ENCODE assay signal across 1 cellular context in genomic region chr13:51764184-51765141, GRCh38.
TF ChIP-seq lines count a peak whose summit lies in the region.

No MANE protein-coding gene starts in this region.

TF ChIP-seq in GM12878, 131 proteins besides CTCF, POLR2A, EP300 and RAD21 (continued from another document):
- no peak for TF ChIP-seq BCLAF1 (IDR thresholded peaks at IDR 0.05)
- peak; percentile 17 for TF ChIP-seq MEF2B (IDR thresholded peaks at IDR 0.05; ENCODE audit: partially characterized antibody, poor library complexity, severe bottlenecking)
- no peak for TF ChIP-seq FOXK2 (IDR thresholded peaks at IDR 0.05)
- no peak for TF ChIP-seq REST (IDR thresholded peaks at IDR 0.05; ENCODE audit: low read depth, low read length)
- TF ChIP-seq, protein P1, sequence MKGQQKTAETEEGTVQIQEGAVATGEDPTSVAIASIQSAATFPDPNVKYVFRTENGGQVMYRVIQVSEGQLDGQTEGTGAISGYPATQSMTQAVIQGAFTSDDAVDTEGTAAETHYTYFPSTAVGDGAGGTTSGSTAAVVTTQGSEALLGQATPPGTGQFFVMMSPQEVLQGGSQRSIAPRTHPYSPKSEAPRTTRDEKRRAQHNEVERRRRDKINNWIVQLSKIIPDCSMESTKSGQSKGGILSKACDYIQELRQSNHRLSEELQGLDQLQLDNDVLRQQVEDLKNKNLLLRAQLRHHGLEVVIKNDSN (IDR thresholded peaks at IDR 0.05; ENCODE audit: borderline replicate concordance, extremely low read length, insufficient read depth, low read depth, low read length) = no peak
- no peak for TF ChIP-seq TCF3 (IDR thresholded peaks at IDR 0.05; ENCODE audit: borderline replicate concordance, insufficient read depth, low read depth, low read length)
- TF ChIP-seq HDAC2 (IDR thresholded peaks at IDR 0.05) = no peak
- TF ChIP-seq CHD1 (IDR thresholded peaks at IDR 0.05; ENCODE audit: low read depth, low read length) = no peak
- TF ChIP-seq NR2C1 (IDR thresholded peaks at IDR 0.05) = no peak
- peak; percentile 78 for TF ChIP-seq POLR2AphosphoS5 (IDR thresholded peaks at IDR 0.05; ENCODE audit: low read length)
- TF ChIP-seq RUNX3 (IDR thresholded peaks at IDR 0.05; ENCODE audit: low read length) = peak; percentile 47
- no peak for TF ChIP-seq ZNF24 (IDR thresholded peaks at IDR 0.05)
- TF ChIP-seq MTA3 (IDR thresholded peaks at IDR 0.05; ENCODE audit: borderline replicate concordance, low read length) = no peak; the same call in 1 of the 2 replicates
- TF ChIP-seq PAX5 (IDR thresholded peaks at IDR 0.05; ENCODE audit: borderline replicate concordance, low read depth, low read length) = 0 out of 2 replicates have a peak, but pooled peaks have one; percentile 6
- TF ChIP-seq TAF1 (IDR thresholded peaks at IDR 0.05; ENCODE audit: borderline replicate concordance, low read depth, low read length) = 0 out of 2 replicates have a peak, but pooled peaks have one; percentile 12
- no peak for TF ChIP-seq PRDM15 (CRISPR knock-in tag; IDR thresholded peaks at IDR 0.05)
- no peak for TF ChIP-seq ETV6 (conservative IDR thresholded peaks at IDR 0.05 in 1 of 2, IDR thresholded peaks at IDR 0.05 in 1 of 2; ENCODE audit: borderline replicate concordance in 1 of 2, low read depth in 1 of 2)
- no peak for TF ChIP-seq BCL3 (IDR thresholded peaks at IDR 0.05; ENCODE audit: borderline replicate concordance, insufficient read depth, low read depth, low read length, poor library complexity, severe bottlenecking)
- TF ChIP-seq JUND (IDR thresholded peaks at IDR 0.05; ENCODE audit: low read depth, low read length) = no peak
- no peak for TF ChIP-seq ATF3 (IDR thresholded peaks at IDR 0.05; ENCODE audit: borderline replicate concordance, extremely low read depth, low read depth, low read length)
- no peak for TF ChIP-seq ZNF274 (IDR thresholded peaks at IDR 0.05; ENCODE audit: insufficient read depth, insufficient read length)
- no peak for TF ChIP-seq E2F4 (IDR thresholded peaks at IDR 0.05; ENCODE audit: low read depth, low read length)
- TF ChIP-seq SUPT20H (IDR thresholded peaks at IDR 0.05; ENCODE audit: borderline replicate concordance, control insufficient read depth, low read depth, low read length) = no peak
- TF ChIP-seq RBBP5 (conservative IDR thresholded peaks at IDR 0.05) = no peak; the same call in 1 of the 2 replicates
- no peak for TF ChIP-seq LARP7 (IDR thresholded peaks at IDR 0.05)
- TF ChIP-seq, protein P2, sequence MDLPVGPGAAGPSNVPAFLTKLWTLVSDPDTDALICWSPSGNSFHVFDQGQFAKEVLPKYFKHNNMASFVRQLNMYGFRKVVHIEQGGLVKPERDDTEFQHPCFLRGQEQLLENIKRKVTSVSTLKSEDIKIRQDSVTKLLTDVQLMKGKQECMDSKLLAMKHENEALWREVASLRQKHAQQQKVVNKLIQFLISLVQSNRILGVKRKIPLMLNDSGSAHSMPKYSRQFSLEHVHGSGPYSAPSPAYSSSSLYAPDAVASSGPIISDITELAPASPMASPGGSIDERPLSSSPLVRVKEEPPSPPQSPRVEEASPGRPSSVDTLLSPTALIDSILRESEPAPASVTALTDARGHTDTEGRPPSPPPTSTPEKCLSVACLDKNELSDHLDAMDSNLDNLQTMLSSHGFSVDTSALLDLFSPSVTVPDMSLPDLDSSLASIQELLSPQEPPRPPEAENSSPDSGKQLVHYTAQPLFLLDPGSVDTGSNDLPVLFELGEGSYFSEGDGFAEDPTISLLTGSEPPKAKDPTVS (IDR thresholded peaks at IDR 0.05; ENCODE audit: low read depth, low read length) = no peak
- TF ChIP-seq SUZ12 (IDR thresholded peaks at IDR 0.05; ENCODE audit: unreplicated experiment) = no peak
- TF ChIP-seq E4F1 (IDR thresholded peaks at IDR 0.05; ENCODE audit: borderline replicate concordance, partially characterized antibody) = no peak
- TF ChIP-seq KDM1A (IDR thresholded peaks at IDR 0.05; ENCODE audit: borderline replicate concordance) = no peak
